Comparison of ENCODE assay signal across 19 cellular contexts in the genomic region with DNA sequence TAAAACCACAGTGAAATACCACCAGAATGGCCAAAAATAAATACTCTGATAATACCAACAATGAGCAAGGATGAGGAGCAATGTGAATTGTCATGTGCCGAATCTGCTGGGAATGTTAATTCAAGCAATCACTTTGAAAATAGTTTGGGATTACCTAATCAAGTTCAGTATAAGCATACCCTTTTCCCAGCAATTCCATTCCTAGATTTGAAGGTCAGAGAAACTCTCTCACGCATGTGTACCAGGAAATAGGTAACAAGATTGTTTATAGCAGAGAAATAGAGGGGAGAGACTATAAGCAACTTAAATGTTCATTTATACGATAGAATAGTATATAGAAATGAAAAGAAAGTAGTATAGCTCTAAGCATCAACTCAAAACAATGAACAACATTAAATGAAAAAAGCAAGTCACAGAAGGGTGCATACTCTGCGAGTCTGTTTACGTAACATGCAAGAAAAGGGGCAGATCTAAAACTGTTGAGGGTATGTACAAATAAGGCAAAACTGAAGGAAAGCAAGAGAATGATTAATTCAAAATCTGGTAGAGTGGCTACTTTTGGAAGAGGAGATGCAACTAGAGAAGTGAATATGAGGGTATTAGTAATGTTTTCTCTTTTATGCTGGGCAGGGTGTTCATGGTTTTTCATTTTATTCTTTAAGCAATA. TPM values are rescaled to one million over a fixed set of nuclear protein-coding genes. Genes with fewer than 3 reads are reported as not detected.
DNase-seq lines count a peak whose midpoint lies in the region; ATAC-seq, FAIRE-seq and TF ChIP-seq lines count a peak whose summit lies in the region.
"Had no signal": no experiment of that assay in that cellular context is flagged by ENCODE, and none has a peak within 500 bp of the region (broad histone marks: within the 10 kb centered on the region; RNA-seq: fewer than 3 reads in every experiment).

No MANE protein-coding gene starts in this region.

- POLR2A ChIA-PET in A549 (lab: Yijun Ruan, JAX), result no interaction called here

- no peaks in the 10 kb centered on the region for H3K27me3 ChIP-seq in suprapubic skin

- TF ChIP-seq EP300 in A549 (IDR thresholded peaks at IDR 0.05) (no peak), suprapubic skin (IDR thresholded peaks at IDR 0.05) (no peak)

- peaks cover 44% of the 10 kb centered on the region for H3K4me1 Mint-ChIP-seq in activated T-helper 17 cell treated with anti-CD3 and anti-CD28 coated beads, Interleukin-2, amount 50 U/mL, for 72 hours

- peaks cover 79% of the 10 kb centered on the region for H3K4me1 ChIP-seq in A549
- H3K4me1 ChIP-seq in suprapubic skin, result peaks cover 8% of the 10 kb centered on the region

- no peaks in the 10 kb centered on the region for H3K9me3 ChIP-seq in A549
- no peaks in the 10 kb centered on the region for H3K9me3 ChIP-seq in suprapubic skin

- peak; percentile 59 to 60; a peak in 5 of 6 replicates for ATAC-seq in A549
- peak; percentile 11 for ATAC-seq in activated T-helper 17 cell treated with anti-CD3 and anti-CD28 coated beads, Interleukin-2, amount 50 U/mL, for 72 hours (replicated peaks)
- ATAC-seq in HG03196 (IDR thresholded peaks at IDR 0.05; ENCODE audit: unreplicated experiment), result no peak
- ATAC-seq: K562 had no signal

- H3K27ac ChIP-seq in A549 (peak overlapping the region; percentile 56 to 61), suprapubic skin (no peak overlapping the region)

- TF ChIP-seq POLR2A in A549 (IDR thresholded peaks at IDR 0.05; ENCODE audit: low read length) (no peak), suprapubic skin (IDR thresholded peaks at IDR 0.05) (no peak)

- H3K9me3 Mint-ChIP-seq in activated T-helper 17 cell treated with anti-CD3 and anti-CD28 coated beads, Interleukin-2, amount 50 U/mL, for 72 hours, result no peaks in the 10 kb centered on the region
- H3K9me3 Mint-ChIP-seq: CD8-positive, alpha-beta memory T cell had no signal

- peak overlapping the region; percentile 16 for H3K27ac Mint-ChIP-seq in activated T-helper 17 cell treated with anti-CD3 and anti-CD28 coated beads, Interleukin-2, amount 50 U/mL, for 72 hours

- CTCF ChIA-PET in A549 (lab: Yijun Ruan, JAX), result interaction anchor here (0.9 to 6.9 kb wide), 10 partner anchors 8 to 207 kb away, joined by 3 to 48 read pairs (median 4); partner anchors contain the start of gene LYSMD2

- no peak overlapping the region for H3K4me3 Mint-ChIP-seq in activated T-helper 17 cell treated with anti-CD3 and anti-CD28 coated beads, Interleukin-2, amount 50 U/mL, for 72 hours
- H3K4me3 Mint-ChIP-seq: CD8-positive, alpha-beta memory T cell had no signal

- no peaks in the 10 kb centered on the region for H3K36me3 ChIP-seq in suprapubic skin

- peak overlapping the region; percentile 71 for H3K4me2 ChIP-seq in A549

- TF ChIP-seq CTCF in A549 (IDR thresholded peaks at IDR 0.05), result no peak
- no peak for TF ChIP-seq CTCF in suprapubic skin (IDR thresholded peaks at IDR 0.05)

- H3K36me3 Mint-ChIP-seq in activated T-helper 17 cell treated with anti-CD3 and anti-CD28 coated beads, Interleukin-2, amount 50 U/mL, for 72 hours (ENCODE audit: low read depth), result peaks cover 10% of the 10 kb centered on the region

- H3K27me3 Mint-ChIP-seq in activated T-helper 17 cell treated with anti-CD3 and anti-CD28 coated beads, Interleukin-2, amount 50 U/mL, for 72 hours, result no peaks in the 10 kb centered on the region
- H3K27me3 Mint-ChIP-seq: CD8-positive, alpha-beta memory T cell had no signal

- FAIRE-seq in A549 (lab: Jason Lieb, UNC), result no peak
- FAIRE-seq: HTR-8/SVneo, K562, RCC 7860 had no signal

- TF ChIP-seq RAD21 in A549 (conservative IDR thresholded peaks at IDR 0.05 in 1 of 2, IDR thresholded peaks at IDR 0.05 in 1 of 2), result no peak

- WGBS in A549 (ENCODE audit: missing lambda C conversion rate), result 47% methylated on average over 5 of the region's 5 CpGs
- WGBS in suprapubic skin, result 87% methylated on average over 5 of the region's 5 CpGs

- DNase-seq in A549 (ENCODE audit: low read depth in 1 of 2, low spot score in 1 of 2) (peak in 1 of 2 experiments; percentile 78), HCEC 1CT (peak; percentile 45), iris pigment epithelial cell (ENCODE audit: low read depth) (peak; percentile 6), suprapubic skin (ENCODE audit: low spot score in 2 of 2) (no peak), SK-N-DZ (ENCODE audit: low spot score) (no peak)
- DNase-seq in stimulated activated CD4-positive, alpha-beta T cell treated with anti-CD3 and anti-CD28 coated beads, Interleukin-12 subunit alpha, Interleukin-12 subunit beta, amount 100 ng/mL, for 4 hours, result no peak
- DNase-seq: AML-193; CD8-positive, alpha-beta memory T cell; GF-D8; NCI-H1105; NCI-H187 treated with DMSO at 0.1 percent for 48 hours; NCI-H2171; NCI-H446 treated with DMSO at 0.1 percent for 48 hours; NCI-H82 had no signal

- H3K4me3 ChIP-seq in A549, result no peak overlapping the region
- H3K4me3 ChIP-seq in suprapubic skin, result no peak overlapping the region
- H3K4me3 ChIP-seq: K562 had no signal

TF ChIP-seq in A549, 52 proteins besides CTCF, POLR2A, EP300 and RAD21:
- TF ChIP-seq PBX3 (IDR thresholded peaks at IDR 0.05) (no peak), FOSL2 (IDR thresholded peaks at IDR 0.05) (no peak), FOSL2 (CRISPR knock-in tag; IDR thresholded peaks at IDR 0.05) (0 out of 2 replicates have a peak, but pooled peaks have one; percentile 21), HOXB13 (CRISPR knock-in tag; IDR thresholded peaks at IDR 0.05; ENCODE audit: low read depth) (no peak), KDM5A (IDR thresholded peaks at IDR 0.05) (no peak), HOXA7 (CRISPR knock-in tag; IDR thresholded peaks at IDR 0.05) (0 out of 2 replicates have a peak, but pooled peaks have one; percentile 43), MAFK (IDR thresholded peaks at IDR 0.05; ENCODE audit: partially characterized antibody) (no peak), CEBPB (IDR thresholded peaks at IDR 0.05) (peak in 1 of 2 experiments; percentile 17; a peak in 1 of 4 replicates), HOXB5 (CRISPR knock-in tag; IDR thresholded peaks at IDR 0.05) (peak; percentile 54; the same call in 1 of the 2 replicates), JUN (IDR thresholded peaks at IDR 0.05) (no peak)

RNA-seq across cellular contexts. Expression of gene TMOD3, which starts 27.4 kb away (rescaled TPM):
- polyA plus RNA-seq in A549 (2011; rRNA removed), result 93.2 and 111 TPM in 2 replicates
- 11.4 and 13.2 TPM in 2 replicates for polyA plus RNA-seq in A549 (2012; cell fraction: cytosol; rRNA removed)
- 8.5 and 11.3 TPM in 2 replicates for polyA plus RNA-seq in A549 (2012; cell fraction: nucleus; rRNA removed)
- 55.5 to 57.8 TPM (median 57.5 TPM) in 3 replicates for polyA plus RNA-seq in A549 (2017; fragmentation: RNase III; extraction: RNeasy Plus Mini Kit Qiagen cat#74134 plus additional on column Dnase treatment)
- 29.2 and 34.3 TPM in 2 replicates for polyA minus RNA-seq in A549 (2011; rRNA and poly(A)+ RNA removed)
- total RNA-seq in activated T-helper 17 cell treated with anti-CD3 and anti-CD28 coated beads, Interleukin-2, amount 50 U/mL, for 72 hours, result 10 to 100 TPM; 64.5 to 76.9 TPM
- 10 to 100 TPM; 31.2 to 37.4 (median 36.7) TPM for total RNA-seq in suprapubic skin
- 12.3 and 12.5 TPM in 2 replicates for polyA plus RNA-seq in SK-N-DZ (2014; cell fraction: cytosol; rRNA removed)
- 3.1 and 11.6 TPM in 2 replicates for polyA plus RNA-seq in SK-N-DZ (2014; cell fraction: nucleus; rRNA removed)

Comparison
In these comparisons a context has a peak if more than half of its experiments do, and no peak if none do; other contexts are left out.
1. DNase-seq: peak in HCEC 1CT (single experiment) and iris pigment epithelial cell (single experiment); none in suprapubic skin (0 of 2), SK-N-DZ (single experiment) and stimulated activated CD4-positive, alpha-beta T cell treated with anti-CD3 and anti-CD28 coated beads, Interleukin-12 subunit alpha, Interleukin-12 subunit beta, amount 100 ng/mL, for 4 hours (single experiment).